11 cellular contexts compared by ENCODE assay signal in the genomic region with DNA sequence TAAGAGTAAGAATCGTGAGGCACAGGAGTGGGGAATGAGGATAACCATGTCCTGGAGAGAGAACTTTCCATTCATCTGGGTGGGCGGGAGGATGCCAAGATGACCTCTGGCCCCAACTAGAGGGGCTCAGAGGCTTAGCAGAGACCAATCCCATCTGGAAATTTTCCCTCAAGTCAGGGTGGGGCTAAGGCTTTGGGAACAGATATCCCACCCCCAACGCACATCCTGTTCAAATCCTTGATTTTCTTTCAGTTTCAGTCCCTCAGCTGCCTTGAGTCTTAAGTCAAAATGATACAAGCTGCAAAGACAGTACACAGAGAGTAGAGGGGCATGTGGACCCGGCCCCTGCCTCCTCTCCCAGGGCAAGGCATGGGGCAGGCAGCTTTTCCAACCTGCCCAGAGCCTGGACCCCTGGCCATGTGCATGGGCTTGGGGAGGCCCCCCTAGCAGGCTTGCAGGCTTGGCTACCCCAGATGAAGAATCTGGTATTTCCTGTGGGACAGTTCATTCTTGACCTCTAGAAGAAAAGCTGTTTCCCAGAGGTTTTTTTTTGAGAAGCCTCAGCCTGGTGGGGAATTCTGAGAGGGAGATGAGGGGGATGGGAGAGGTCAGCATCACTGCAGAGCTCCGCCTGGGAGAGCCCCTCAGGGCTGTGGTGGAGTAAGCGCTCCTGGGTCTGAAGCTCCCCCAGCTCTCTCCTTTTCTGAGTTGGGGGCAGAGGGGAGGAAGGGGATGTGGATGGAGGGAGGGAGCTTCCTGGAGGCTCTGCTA.
DNase-seq lines count a peak whose midpoint lies in the region; ATAC-seq and TF ChIP-seq lines count a peak whose summit lies in the region.
"Had no signal": no experiment of that assay in that cellular context is flagged by ENCODE, and none has a peak within 500 bp of the region (broad histone marks: within the 10 kb centered on the region; RNA-seq: fewer than 3 reads in every experiment).

No MANE protein-coding gene starts in this region.

- peaks cover 55% of the 10 kb centered on the region for H3K79me2 ChIP-seq in fibroblast of lung (ENCODE audit: control insufficient read depth, insufficient read depth, low read length)

- H3K4me2 ChIP-seq in fibroblast of lung (ENCODE audit: extremely low read depth, insufficient read depth, low read length) (peak overlapping the region; percentile 15), neuronal stem cell (ENCODE audit: insufficient read depth, low read length, poor library complexity, severe bottlenecking) (no peak overlapping the region)

- H3K4me1 ChIP-seq in adrenal gland (replicated peaks in 1 of 2) (peaks cover 4 to 25% of the 10 kb centered on the region in 2 donors), fibroblast of lung (ENCODE audit: control insufficient read depth, extremely low read depth, insufficient read depth, low read length) (peaks cover 52% of the 10 kb centered on the region), neuronal stem cell (ENCODE audit: control insufficient read depth in 2 of 2, insufficient read depth in 1 of 2, low read depth in 1 of 2, low read length in 2 of 2) (peaks cover 29 to 37% of the 10 kb centered on the region in 2 donors), upper lobe of left lung (peaks cover 58 to 69% (median 63%) of the 10 kb centered on the region in 4 donors)

- ATAC-seq in upper lobe of left lung (ENCODE audit: low FRiP score in 2 of 2) (no peak), GM21529 (IDR thresholded peaks at IDR 0.05; ENCODE audit: unreplicated experiment) (no peak)
- ATAC-seq: stimulated activated effector memory CD8-positive, alpha-beta T cell treated with anti-CD3 and anti-CD28 coated beads, Interleukin-12 subunit alpha, Interleukin-12 subunit beta, amount 100 ng/mL, for 72 hours had no signal

- H3K36me3 ChIP-seq in adrenal gland (replicated peaks in 1 of 2) (no peaks in the 10 kb centered on the region), fibroblast of lung (ENCODE audit: control insufficient read depth, insufficient read depth, low read length) (peaks cover 44% of the 10 kb centered on the region), neuronal stem cell (replicated peaks in 1 of 2; ENCODE audit: control insufficient read depth in 2 of 2, insufficient read depth in 2 of 2, low read length in 2 of 2) (peaks cover 4 to 9% of the 10 kb centered on the region in 2 donors), upper lobe of left lung (peaks cover 0 to 17% (median 7%) of the 10 kb centered on the region in 4 donors)

- peak overlapping the region; percentile 73 for H3K18ac ChIP-seq in neuronal stem cell (ENCODE audit: low read length)

- intact Hi-C loops in adrenal gland (cut with DNase I), result no loop called here

- H2BK120ac ChIP-seq in neuronal stem cell (ENCODE audit: low read depth, low read length), result peak overlapping the region; percentile 72

- WGBS in adrenal gland, 4 donors, result 62 to 69% (median 63%) methylated on average over 5 to 6 of the region's 6 CpGs
- no CpG with 5 or more reads among the region's 6 CpGs for WGBS in neuronal stem cell (ENCODE audit: extremely low coverage in 2 of 2, insufficient read length in 2 of 2, insufficient replicate concordance in 1 of 2), 2 donors
- WGBS in upper lobe of left lung, 2 donors, result 51 to 55% methylated on average over 6 of the region's 6 CpGs

- DNase-seq in adrenal gland (no peak), fibroblast of lung (ENCODE audit: low read depth in 2 of 2) (peak in 1 of 2 donors; percentile 49), neuronal stem cell (ENCODE audit: low spot score) (no peak), upper lobe of left lung (peak in 1 of 2 donors; percentile 26), NCI-H1048 (lab: John Stamatoyannopoulos, UW) (no peak)
- DNase-seq in activated CD4-positive, alpha-beta T cell treated with anti-CD3 and anti-CD28 coated beads, Interleukin-2, amount 10 ng/mL, durations not matched to agents 7 days and 5 days, result no peak
- DNase-seq: Calu3, NCI-H1417 had no signal

- no peak overlapping the region for H3K4ac ChIP-seq in neuronal stem cell (ENCODE audit: low read length)

- CTCF ChIA-PET in activated CD4-positive, alpha-beta T cell treated with anti-CD3 and anti-CD28 coated beads, Interleukin-2, amount 10 ng/mL, durations not matched to agents 7 days and 5 days (lab: Charles Lee), result interaction anchor here (0.6 kb wide), 1 partner anchor 20 kb away, joined by 3 read pairs; no protein-coding TSS in a partner anchor

- H3K9ac ChIP-seq in fibroblast of lung (ENCODE audit: insufficient read depth, low read length), result no peak overlapping the region
- no peak overlapping the region for H3K9ac ChIP-seq in neuronal stem cell (ENCODE audit: low read depth, low read length, poor library complexity)

- H3K4me3 Mint-ChIP-seq in activated CD4-positive, alpha-beta T cell treated with anti-CD3 and anti-CD28 coated beads, Interleukin-2, amount 10 ng/mL, durations not matched to agents 7 days and 5 days, result no peak overlapping the region
- H3K4me3 Mint-ChIP-seq: stimulated activated effector memory CD8-positive, alpha-beta T cell treated with anti-CD3 and anti-CD28 coated beads, Interleukin-12 subunit alpha, Interleukin-12 subunit beta, amount 100 ng/mL, for 72 hours had no signal

- TF ChIP-seq EP300 in upper lobe of left lung (IDR thresholded peaks at IDR 0.05), result no peak

- H2AFZ ChIP-seq in fibroblast of lung (ENCODE audit: low read length) (no peak overlapping the region), neuronal stem cell (ENCODE audit: low read length) (peak overlapping the region; percentile 35)

- no peaks in the 10 kb centered on the region for H3K4me1 Mint-ChIP-seq in activated CD4-positive, alpha-beta T cell treated with anti-CD3 and anti-CD28 coated beads, Interleukin-2, amount 10 ng/mL, durations not matched to agents 7 days and 5 days
- H3K4me1 Mint-ChIP-seq: stimulated activated effector memory CD8-positive, alpha-beta T cell treated with anti-CD3 and anti-CD28 coated beads, Interleukin-12 subunit alpha, Interleukin-12 subunit beta, amount 100 ng/mL, for 72 hours had no signal

- H2BK15ac ChIP-seq in neuronal stem cell (ENCODE audit: low read length), result peak overlapping the region; percentile 33

- H2AK5ac ChIP-seq in neuronal stem cell (ENCODE audit: low read depth, low read length), result peak overlapping the region; percentile 59

- H3K27ac ChIP-seq in adrenal gland (peak overlapping the region in 4 of 5 donors; percentile 32 to 83 (median 62)), fibroblast of lung (ENCODE audit: insufficient read depth, low read length) (peak overlapping the region; percentile 45), neuronal stem cell (replicated peaks; ENCODE audit: low read length) (no peak overlapping the region), upper lobe of left lung (peak overlapping the region; percentile 61 to 87 (median 76))
- H3K27ac ChIP-seq: VCaP had no signal

- H3K27me3 ChIP-seq in adrenal gland, result no peaks in the 10 kb centered on the region
- H3K27me3 ChIP-seq in fibroblast of lung (ENCODE audit: control insufficient read depth, insufficient read depth, low read length), result no peaks in the 10 kb centered on the region
- no peaks in the 10 kb centered on the region for H3K27me3 ChIP-seq in neuronal stem cell (ENCODE audit: control insufficient read depth in 3 of 3, insufficient read depth in 3 of 3, low read depth in 1 of 3, low read length in 3 of 3)
- no peaks in the 10 kb centered on the region for H3K27me3 ChIP-seq in upper lobe of left lung

- no peaks in the 10 kb centered on the region for H3K36me3 Mint-ChIP-seq in activated CD4-positive, alpha-beta T cell treated with anti-CD3 and anti-CD28 coated beads, Interleukin-2, amount 10 ng/mL, durations not matched to agents 7 days and 5 days (ENCODE audit: low read depth)

- H3K9me3 ChIP-seq in adrenal gland (replicated peaks in 1 of 3) (no peaks in the 10 kb centered on the region), fibroblast of lung (ENCODE audit: control insufficient read depth, insufficient read depth, low read depth, low read length) (no peaks in the 10 kb centered on the region), neuronal stem cell (replicated peaks in 1 of 2; ENCODE audit: control insufficient read depth in 2 of 2, insufficient read depth in 1 of 2, low read depth in 1 of 2, low read length in 2 of 2) (no peaks in the 10 kb centered on the region), upper lobe of left lung (no peaks in the 10 kb centered on the region)

- TF ChIP-seq POLR2A in adrenal gland (IDR thresholded peaks at IDR 0.05), result no peak
- TF ChIP-seq POLR2A in upper lobe of left lung (IDR thresholded peaks at IDR 0.05), result no peak

- H2BK12ac ChIP-seq in neuronal stem cell (ENCODE audit: low read length), result peak overlapping the region; percentile 75

- H3K9me3 Mint-ChIP-seq in activated CD4-positive, alpha-beta T cell treated with anti-CD3 and anti-CD28 coated beads, Interleukin-2, amount 10 ng/mL, durations not matched to agents 7 days and 5 days, result no peaks in the 10 kb centered on the region
- H3K9me3 Mint-ChIP-seq: stimulated activated effector memory CD8-positive, alpha-beta T cell treated with anti-CD3 and anti-CD28 coated beads, Interleukin-12 subunit alpha, Interleukin-12 subunit beta, amount 100 ng/mL, for 72 hours had no signal

- H2BK5ac ChIP-seq in neuronal stem cell (ENCODE audit: low read length), result peak overlapping the region; percentile 73

- TF ChIP-seq CTCF in adrenal gland (IDR thresholded peaks at IDR 0.05) (no peak), fibroblast of lung (conservative IDR thresholded peaks at IDR 0.05 in 1 of 2, IDR thresholded peaks at IDR 0.05 in 1 of 2; ENCODE audit: low read depth in 1 of 2, low read length in 2 of 2) (no peak), upper lobe of left lung (IDR thresholded peaks at IDR 0.05) (no peak)

- H3K14ac ChIP-seq in neuronal stem cell (ENCODE audit: low read length), result peak overlapping the region; percentile 58

- H3K27me3 Mint-ChIP-seq in activated CD4-positive, alpha-beta T cell treated with anti-CD3 and anti-CD28 coated beads, Interleukin-2, amount 10 ng/mL, durations not matched to agents 7 days and 5 days, result no peaks in the 10 kb centered on the region

- POLR2A ChIA-PET in activated CD4-positive, alpha-beta T cell treated with anti-CD3 and anti-CD28 coated beads, Interleukin-2, amount 10 ng/mL, durations not matched to agents 7 days and 5 days (lab: Charles Lee), result no interaction called here

- H4K91ac ChIP-seq in neuronal stem cell (ENCODE audit: low read depth, low read length, poor library complexity), result no peak overlapping the region

- no peaks in the 10 kb centered on the region for H3K79me1 ChIP-seq in neuronal stem cell (ENCODE audit: low read depth, low read length)

- no peak overlapping the region for H3K4me3 ChIP-seq in adrenal gland
- H3K4me3 ChIP-seq in fibroblast of lung (replicated peaks in 1 of 4; ENCODE audit: control extremely low read depth in 1 of 4, insufficient read depth in 1 of 4, low read depth in 3 of 4, low read length in 4 of 4), result peak overlapping the region in 1 of 4 experiments; percentile 64
- H3K4me3 ChIP-seq in neuronal stem cell (ENCODE audit: low read length in 2 of 2), result no peak overlapping the region
- peak overlapping the region in 1 of 4 donors; percentile 7 for H3K4me3 ChIP-seq in upper lobe of left lung

- H4K8ac ChIP-seq in neuronal stem cell (ENCODE audit: low read depth, low read length), result no peak overlapping the region

- no peak overlapping the region for H3K27ac Mint-ChIP-seq in activated CD4-positive, alpha-beta T cell treated with anti-CD3 and anti-CD28 coated beads, Interleukin-2, amount 10 ng/mL, durations not matched to agents 7 days and 5 days
- H3K27ac Mint-ChIP-seq: stimulated activated effector memory CD8-positive, alpha-beta T cell treated with anti-CD3 and anti-CD28 coated beads, Interleukin-12 subunit alpha, Interleukin-12 subunit beta, amount 100 ng/mL, for 72 hours had no signal

- no peak overlapping the region for H3K23ac ChIP-seq in neuronal stem cell (ENCODE audit: low read depth, low read length, poor library complexity)

- H4K20me1 ChIP-seq in fibroblast of lung (ENCODE audit: control insufficient read depth, extremely low read depth, insufficient read depth, low read length), result no peaks in the 10 kb centered on the region
